ENCODE assay signal across 11 cellular contexts in the genomic region with DNA sequence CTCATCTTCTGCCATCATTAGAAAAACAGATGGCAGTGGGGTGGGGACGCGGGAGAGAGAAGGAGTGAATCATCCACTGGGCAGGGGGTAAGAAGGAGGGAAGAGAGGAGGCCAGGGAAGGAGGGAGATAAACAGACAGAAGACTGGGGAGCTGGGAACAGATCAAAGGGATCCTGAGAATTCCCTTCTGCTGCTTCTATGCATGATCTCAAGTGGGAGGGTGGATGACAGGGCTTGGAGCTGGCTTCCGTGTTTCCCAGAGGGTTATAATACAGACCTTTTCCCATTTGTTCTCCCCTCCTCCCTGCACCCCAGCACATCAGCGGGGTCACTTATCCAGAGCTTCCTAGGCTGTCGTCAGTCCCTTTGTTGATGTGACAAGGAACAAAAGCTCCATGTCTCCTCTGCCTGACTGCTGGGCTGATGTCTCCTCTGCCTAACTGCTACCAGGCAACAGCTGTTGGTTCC.
A peak's percentile ranks its signal among the peaks of the same experiment; 100 is the strongest.
DNase-seq lines count a peak whose midpoint lies in the region; ATAC-seq and TF ChIP-seq lines count a peak whose summit lies in the region.
"Had no signal": no experiment of that assay in that cellular context is flagged by ENCODE, and none has a peak within 500 bp of the region (broad histone marks: within the 10 kb centered on the region; RNA-seq: fewer than 3 reads in every experiment).

No MANE protein-coding gene starts in this region.

- TF ChIP-seq CTCF in HEK293 (tag by site-specific recombination; IDR thresholded peaks at IDR 0.05) (no peak), brain (conservative IDR thresholded peaks at IDR 0.05) (no peak), left lung (IDR thresholded peaks at IDR 0.05) (no peak)

- H3K36me3 Mint-ChIP-seq in brain, result no peaks in the 10 kb centered on the region
- H3K36me3 Mint-ChIP-seq: activated naive CD4-positive, alpha-beta T cell treated with anti-CD3 and anti-CD28 coated beads, Interleukin-2, amount 50 U/mL, for 72 hours had no signal

- no peak for DNase-seq in left lung
- DNase-seq in KBM-7, result no peak
- no peak for DNase-seq in NCI-H510A treated with DMSO at 0.1 percent for 48 hours (lab: John Stamatoyannopoulos, UW)
- DNase-seq: NCI-H2029, Peyer's patch had no signal

- peaks cover 30% of the 10 kb centered on the region for H3K4me1 Mint-ChIP-seq in brain

- intact Hi-C loops in left lung (cut with DNase I), result no loop called here

- no peaks in the 10 kb centered on the region for H3K36me3 ChIP-seq in HEK293 (ENCODE audit: control insufficient read depth in 2 of 2, insufficient read depth in 1 of 2, low read length in 2 of 2)
- H3K36me3 ChIP-seq in left lung, result no peaks in the 10 kb centered on the region
- H3K36me3 ChIP-seq: Peyer's patch had no signal

- no peak overlapping the region for H3K4me3 Mint-ChIP-seq in brain

- POLR2A ChIA-PET in HEK293 (lab: Yijun Ruan, JAX), result no interaction called here

- H3K9me3 ChIP-seq in HEK293 (ENCODE audit: control insufficient read depth, insufficient read depth, low read depth, low read length), result no peaks in the 10 kb centered on the region
- H3K9me3 ChIP-seq in left lung, result no peaks in the 10 kb centered on the region
- H3K9me3 ChIP-seq: Peyer's patch had no signal

- H3K9me3 Mint-ChIP-seq in brain, result no peaks in the 10 kb centered on the region

- H3K27ac ChIP-seq in HEK293 (ENCODE audit: extremely low read depth, low read depth, low read length) (no peak overlapping the region), left lung (no peak overlapping the region), skin epidermis (peak overlapping the region in 12 of 21 experiments; percentile 4 to 73 (median 40))
- H3K27ac ChIP-seq: Peyer's patch had no signal

- H3K4me3 ChIP-seq in HEK293 (ENCODE audit: low read depth, low read length) (no peak overlapping the region), left lung (no peak overlapping the region), skin epidermis (no peak overlapping the region)
- H3K4me3 ChIP-seq: Peyer's patch had no signal

- ATAC-seq in left lung (peak; percentile 56), HG02840 (IDR thresholded peaks at IDR 0.05; ENCODE audit: low FRiP score, unreplicated experiment) (no peak), HG02678 (IDR thresholded peaks at IDR 0.05; ENCODE audit: unreplicated experiment) (no peak)
- ATAC-seq: activated naive CD4-positive, alpha-beta T cell treated with anti-CD3 and anti-CD28 coated beads, Interleukin-2, amount 50 U/mL, for 72 hours had no signal

- no peaks in the 10 kb centered on the region for H3K27me3 ChIP-seq in left lung
- H3K27me3 ChIP-seq: Peyer's patch had no signal

- CTCF ChIA-PET in HEK293 (lab: Yijun Ruan, JAX), result no interaction called here

- H3K27ac Mint-ChIP-seq in brain, result peak overlapping the region; percentile 43 to 91 (median 78)
- H3K27ac Mint-ChIP-seq: activated naive CD4-positive, alpha-beta T cell treated with anti-CD3 and anti-CD28 coated beads, Interleukin-2, amount 50 U/mL, for 72 hours had no signal

- in situ Hi-C loops in KBM-7 (cut with MboI; ENCODE audit: low pct_unique_long_range_greater_than_20kb, low sequenced_read_pairs), result no loop called here

- no peaks in the 10 kb centered on the region for H3K4me1 ChIP-seq in HEK293 (ENCODE audit: control insufficient read depth, insufficient read depth, low read length)
- H3K4me1 ChIP-seq in left lung, result no peaks in the 10 kb centered on the region
- H3K4me1 ChIP-seq: Peyer's patch had no signal

- H3K27me3 Mint-ChIP-seq in brain, result peaks cover 3% of the 10 kb centered on the region

TF ChIP-seq in HEK293, 187 proteins besides CTCF, POLR2A, EP300 and RAD21:
- TF ChIP-seq ZNF658 (tag by site-specific recombination; IDR thresholded peaks at IDR 0.05) (no peak), GLIS1 (tag by site-specific recombination; IDR thresholded peaks at IDR 0.05) (peak; percentile 33; the same call in 1 of the 2 replicates), ZNF830 (tag by site-specific recombination; IDR thresholded peaks at IDR 0.05; ENCODE audit: low read depth) (no peak), ZNF302 (tag by site-specific recombination; IDR thresholded peaks at IDR 0.05; ENCODE audit: low read depth) (no peak), ZXDB (tag by site-specific recombination; IDR thresholded peaks at IDR 0.05) (no peak)

Comparison
In these comparisons a context has a peak if more than half of its experiments do, and no peak if none do; other contexts are left out.
1. H3K27ac ChIP-seq: peak in skin epidermis (12 of 21); none in HEK293 (single experiment) and left lung (0 of 2).